In the genomic region with DNA sequence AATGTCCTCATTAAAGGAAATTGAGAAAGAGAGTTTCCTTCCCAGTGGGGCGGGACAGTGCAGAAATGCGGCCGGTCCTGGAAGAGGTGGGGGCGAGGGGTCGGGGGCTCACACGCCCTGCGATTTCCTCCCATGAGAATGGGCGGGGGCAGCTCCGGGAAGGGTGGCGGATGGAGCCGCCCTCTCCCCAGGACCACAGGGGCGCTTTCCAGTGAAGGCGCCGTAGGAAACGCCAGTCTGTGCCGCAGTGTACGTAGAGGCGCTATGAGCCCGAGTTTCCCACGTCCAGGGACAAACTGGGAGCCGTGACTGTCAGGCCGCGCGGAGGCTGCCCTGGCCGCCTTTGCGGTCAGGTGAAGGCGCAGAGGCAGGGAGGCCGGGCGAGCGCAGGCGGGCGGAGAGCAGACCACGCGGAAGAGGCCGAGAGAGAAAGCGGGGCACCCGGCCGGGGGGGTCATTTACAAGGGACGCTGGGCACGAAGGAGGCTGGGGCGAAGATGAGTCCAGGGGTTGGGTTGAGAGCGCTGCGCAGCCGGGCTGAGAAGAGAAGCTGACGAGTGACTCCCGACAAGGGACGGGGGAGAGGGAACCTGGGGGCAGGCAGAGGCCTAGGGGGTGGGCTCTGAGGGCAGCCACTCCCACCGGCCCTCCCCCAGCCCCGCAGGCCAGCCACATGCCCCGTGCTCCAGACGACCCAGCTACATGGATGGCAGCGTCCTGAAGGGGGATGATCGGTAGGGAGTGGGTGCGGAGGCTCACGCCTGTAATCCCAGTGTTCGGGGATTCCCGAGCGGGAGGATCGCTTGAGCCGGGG, we compare ENCODE assay signal across 1 cellular context.
A peak's percentile ranks its signal among the peaks of the same experiment; 100 is the strongest.
TF ChIP-seq lines count a peak whose summit lies in the region.

No MANE protein-coding gene starts in this region.

TF ChIP-seq in H1, 55 proteins besides CTCF, POLR2A, EP300 and RAD21:
- TF ChIP-seq TAF1 (IDR thresholded peaks at IDR 0.05; ENCODE audit: low read depth, low read length) (peak; percentile 86), MAX (IDR thresholded peaks at IDR 0.05) (peak; percentile 78), SP4 (IDR thresholded peaks at IDR 0.05; ENCODE audit: low read length) (peak; percentile 48; the same call in 1 of the 2 replicates), ASH2L (IDR thresholded peaks at IDR 0.05; ENCODE audit: low read length) (peak; percentile 82), E2F6 (IDR thresholded peaks at IDR 0.05) (peak; percentile 26; the same call in 1 of the 2 replicates), RBBP5 (IDR thresholded peaks at IDR 0.05; ENCODE audit: borderline replicate concordance, low read depth, low read length) (peak; percentile 52; the same call in 1 of the 2 replicates), POLR2AphosphoS5 (IDR thresholded peaks at IDR 0.05; ENCODE audit: low read depth, low read length) (peak; percentile 89), JUND (IDR thresholded peaks at IDR 0.05; ENCODE audit: low read length) (0 out of 2 replicates have a peak, but pooled peaks have one; percentile 9), RXRA (IDR thresholded peaks at IDR 0.05; ENCODE audit: insufficient read depth, low read depth, low read length) (no peak), KDM4A (IDR thresholded peaks at IDR 0.05; ENCODE audit: low read depth, low read length, severe bottlenecking) (peak; percentile 84), SUZ12 (IDR thresholded peaks at IDR 0.05; ENCODE audit: low read length) (peak; percentile 31; the same call in 1 of the 2 replicates), CREB1 (IDR thresholded peaks at IDR 0.05) (no peak), TBP (IDR thresholded peaks at IDR 0.05; ENCODE audit: low read depth, low read length) (peak; percentile 54; the same call in 1 of the 2 replicates), SRF (IDR thresholded peaks at IDR 0.05; ENCODE audit: low read depth, low read length) (no peak)
